In genomic region chr16:68917541-68917940, GRCh38 we compare ENCODE assay signal across 32 cellular contexts.
"Had no signal": no experiment of that assay in that cellular context is flagged by ENCODE, and none has a peak within 500 bp of the region (broad histone marks: within the 10 kb centered on the region; RNA-seq: fewer than 3 reads in every experiment).

No MANE protein-coding gene starts in this region.

- FAIRE-seq: astrocyte, bronchial epithelial cell had no signal

- H3K36me3 ChIP-seq: breast epithelium, cardiac muscle cell had no signal

- H3K27me3 ChIP-seq: adrenal gland, ascending aorta, body of pancreas, brain microvascular endothelial cell, breast epithelium, cardiac muscle cell had no signal

- H3K9me3 ChIP-seq: adrenal gland, ascending aorta, body of pancreas, breast epithelium had no signal

- H3K27ac ChIP-seq: adrenal gland, ascending aorta, body of pancreas, brain microvascular endothelial cell, breast epithelium, cardiac muscle cell had no signal

- H3K4me3 ChIP-seq: adrenal gland, ascending aorta, body of pancreas, breast epithelium, cardiac muscle cell had no signal

- H3K4me1 ChIP-seq: adrenal gland, ascending aorta, breast epithelium had no signal

- DNase-seq: activated effector memory CD4-positive, alpha-beta T cell treated with anti-CD3 and anti-CD28 coated beads, Interleukin-2, amount 50 U/mL, for 16 hours; activated effector memory CD4-positive, alpha-beta T cell treated with Interleukin-2 at 50 U/mL for 16 hours; activated gamma-delta T cell; activated gamma-delta T cell treated with Interleukin-2 at 50 U/mL for 16 hours; activated naive CD4-positive, alpha-beta T cell; activated naive CD4-positive, alpha-beta T cell treated with anti-CD3 and anti-CD28 coated beads for 36 hours; activated naive CD4-positive, alpha-beta T cell treated with anti-CD3 and anti-CD28 coated beads, Interleukin-2, amount 10 ng/mL, durations not matched to agents 7 days and 5 days; activated naive CD4-positive, alpha-beta T cell treated with anti-CD3 and anti-CD28 coated beads, Interleukin-2, amount 50 U/mL, for 16 hours; activated naive CD4-positive, alpha-beta T cell treated with Interleukin-2 at 50 U/mL for 16 hours; activated naive CD8-positive, alpha-beta T cell treated with anti-CD3 and anti-CD28 coated beads for 36 hours; activated naive CD8-positive, alpha-beta T cell treated with anti-CD3 and anti-CD28 coated beads, Interleukin-2, amount 10 ng/mL, durations not matched to agents 7 days and 5 days; activated naive CD8-positive, alpha-beta T cell treated with anti-CD3 and anti-CD28 coated beads, Interleukin-2, amount 50 U/mL, for 24 hours; activated T-cell treated with anti-CD3 and anti-CD28 coated beads, Interleukin-2, amount 50 U/mL, for 1 hour; activated T-cell treated with anti-CD3 and anti-CD28 coated beads, Interleukin-2, amount 50 U/mL, for 24 hours; activated T-cell treated with anti-CD3 and anti-CD28 coated beads, Interleukin-2, amount 50 U/mL, for 4 hours; activated T-cell treated with anti-CD3 and anti-CD28 coated beads, Interleukin-2, amount 50 U/mL, for 48 hours; activated T-cell treated with anti-CD3 and anti-CD28 coated beads, Interleukin-2, amount 50 U/mL, for 72 hours; adrenal gland; amniotic stem cell; amygdala; anterior cingulate cortex; aorta; body of pancreas; brain microvascular endothelial cell; caudate nucleus; central memory CD4-positive, alpha-beta T cell; cerebellar nuclear complex had no signal
